18 cellular contexts compared by ENCODE assay signal in genomic region chr5:13480834-13481233, GRCh38.
DNase-seq lines count a peak whose midpoint lies in the region; ATAC-seq and TF ChIP-seq lines count a peak whose summit lies in the region.
"Had no signal": no experiment of that assay in that cellular context is flagged by ENCODE, and none has a peak within 500 bp of the region (broad histone marks: within the 10 kb centered on the region; RNA-seq: fewer than 3 reads in every experiment).

No MANE protein-coding gene starts in this region.

- POLR2A ChIA-PET in activated CD4-positive, alpha-beta memory T cell treated with anti-CD3 and anti-CD28 coated beads, Interleukin-2, amount 10 ng/mL, durations not matched to agents 7 days and 5 days (lab: Charles Lee) = no interaction called here

- peaks cover 6% of the 10 kb centered on the region; the same call in 2 of the 3 replicates for H3K9me3 Mint-ChIP-seq in GM23338
- H3K9me3 Mint-ChIP-seq in endothelial cell (ENCODE audit: unreplicated experiment) = no peaks in the 10 kb centered on the region
- H3K9me3 Mint-ChIP-seq in activated CD4-positive, alpha-beta memory T cell treated with anti-CD3 and anti-CD28 coated beads, Interleukin-2, amount 10 ng/mL, durations not matched to agents 7 days and 5 days = no peaks in the 10 kb centered on the region

- H3K36me3 Mint-ChIP-seq in GM23338 (ENCODE audit: low read depth) (peaks cover 4% of the 10 kb centered on the region; the same call in 2 of the 3 replicates), endothelial cell (ENCODE audit: low read depth, unreplicated experiment) (no peaks in the 10 kb centered on the region)
- no peaks in the 10 kb centered on the region for H3K36me3 Mint-ChIP-seq in activated CD4-positive, alpha-beta memory T cell treated with anti-CD3 and anti-CD28 coated beads, Interleukin-2, amount 10 ng/mL, durations not matched to agents 7 days and 5 days (ENCODE audit: low read depth)
- H3K36me3 Mint-ChIP-seq: CD4-positive, CD25-positive, alpha-beta regulatory T cell; IgD-negative memory B cell had no signal

- H2AFZ ChIP-seq in GM23338 = peak overlapping the region; percentile 58; the same call in 1 of the 2 replicates
- H2AFZ ChIP-seq: PC-9 had no signal

- H3K4me1 Mint-ChIP-seq in GM23338 (peaks cover 25% of the 10 kb centered on the region), endothelial cell (ENCODE audit: unreplicated experiment) (peaks cover 3% of the 10 kb centered on the region)
- H3K4me1 Mint-ChIP-seq in activated CD4-positive, alpha-beta memory T cell treated with anti-CD3 and anti-CD28 coated beads, Interleukin-2, amount 10 ng/mL, durations not matched to agents 7 days and 5 days = no peaks in the 10 kb centered on the region
- H3K4me1 Mint-ChIP-seq: CD4-positive, CD25-positive, alpha-beta regulatory T cell had no signal

- peaks cover 4% of the 10 kb centered on the region; the same call in 1 of the 2 replicates for H3K9me2 ChIP-seq in GM23338 (ENCODE audit: insufficient read depth)

- DNase-seq in GM23338 (ENCODE audit: low spot score) (peak; percentile 31), NCI-H1105 treated with DMSO at 0.1 percent for 48 hours (lab: John Stamatoyannopoulos, UW) (peak; percentile 68), NCI-H526 treated with DMSO at 0.1 percent for 48 hours (lab: John Stamatoyannopoulos, UW) (peak; percentile 95), SHP77 treated with DMSO at 0.1 percent for 48 hours (lab: John Stamatoyannopoulos, UW) (peak; percentile 18), endothelial cell (ENCODE audit: low spot score) (no peak), anterior cingulate cortex (lab: John Stamatoyannopoulos, UW) (no peak)
- DNase-seq in activated CD4-positive, alpha-beta memory T cell treated with anti-CD3 and anti-CD28 coated beads, Interleukin-2, amount 10 ng/mL, durations not matched to agents 7 days and 5 days = no peak
- DNase-seq: Calu3; CD4-positive, CD25-positive, alpha-beta regulatory T cell; DMS79; H9; MV-4-11; NCI-H146; NCI-H2107; NCI-H345; PC-9 had no signal

- no peak overlapping the region for H3K4me3 ChIP-seq in GM23338
- H3K4me3 ChIP-seq: PC-9 had no signal

- H3K27me3 Mint-ChIP-seq in GM23338 (ENCODE audit: insufficient read depth, low read depth, poor library complexity) = no peaks in the 10 kb centered on the region
- no peaks in the 10 kb centered on the region for H3K27me3 Mint-ChIP-seq in endothelial cell (ENCODE audit: unreplicated experiment)
- no peaks in the 10 kb centered on the region for H3K27me3 Mint-ChIP-seq in activated CD4-positive, alpha-beta memory T cell treated with anti-CD3 and anti-CD28 coated beads, Interleukin-2, amount 10 ng/mL, durations not matched to agents 7 days and 5 days
- H3K27me3 Mint-ChIP-seq: CD4-positive, CD25-positive, alpha-beta regulatory T cell; IgD-negative memory B cell had no signal

- H3K4me3 Mint-ChIP-seq in GM23338 = no peak overlapping the region
- H3K4me3 Mint-ChIP-seq in endothelial cell (ENCODE audit: unreplicated experiment) = no peak overlapping the region
- no peak overlapping the region for H3K4me3 Mint-ChIP-seq in activated CD4-positive, alpha-beta memory T cell treated with anti-CD3 and anti-CD28 coated beads, Interleukin-2, amount 10 ng/mL, durations not matched to agents 7 days and 5 days
- H3K4me3 Mint-ChIP-seq: CD4-positive, CD25-positive, alpha-beta regulatory T cell; H9; IgD-negative memory B cell; T-helper 2 cell treated with Interferon-gamma antibody and Interleukin-4, amounts not matched to agents 5 μg/mL and 100 μg/mL, for 36 hours had no signal

- no peak for TF ChIP-seq CTCF in GM23338 (conservative IDR thresholded peaks at IDR 0.05; ENCODE audit: low read depth in 2 of 2)
- TF ChIP-seq CTCF in endothelial cell (IDR thresholded peaks at IDR 0.05; ENCODE audit: unreplicated experiment) = no peak

- H3K27ac Mint-ChIP-seq in GM23338 = 0 out of 2 replicates have a peak overlapping the region, but pooled peaks have one; percentile 3
- no peak overlapping the region for H3K27ac Mint-ChIP-seq in endothelial cell (ENCODE audit: unreplicated experiment)
- H3K27ac Mint-ChIP-seq in activated CD4-positive, alpha-beta memory T cell treated with anti-CD3 and anti-CD28 coated beads, Interleukin-2, amount 10 ng/mL, durations not matched to agents 7 days and 5 days = no peak overlapping the region
- H3K27ac Mint-ChIP-seq: CD4-positive, CD25-positive, alpha-beta regulatory T cell; IgD-negative memory B cell; T-helper 2 cell treated with Interferon-gamma antibody and Interleukin-4, amounts not matched to agents 5 μg/mL and 100 μg/mL, for 36 hours had no signal

- CTCF ChIA-PET in activated CD4-positive, alpha-beta memory T cell treated with anti-CD3 and anti-CD28 coated beads, Interleukin-2, amount 10 ng/mL, durations not matched to agents 7 days and 5 days (lab: Charles Lee) = no interaction called here

- no peak overlapping the region for H3K4me2 ChIP-seq in GM23338
- H3K4me2 ChIP-seq: PC-9 had no signal

- H4K20me1 ChIP-seq in GM23338 (replicated peaks; ENCODE audit: insufficient read depth) = no peaks in the 10 kb centered on the region

- no peak overlapping the region for H3K27ac ChIP-seq in GM23338 (ENCODE audit: low read depth)
- H3K27ac ChIP-seq: PC-9 had no signal

- peak; percentile 46 for ATAC-seq in GM23338

- H3K27me3 ChIP-seq in GM23338 (ENCODE audit: insufficient read depth) = no peaks in the 10 kb centered on the region

- H3K79me2 ChIP-seq in GM23338 (replicated peaks; ENCODE audit: insufficient read depth) = no peaks in the 10 kb centered on the region

- H3K36me3 ChIP-seq in GM23338 (ENCODE audit: insufficient read depth) = no peaks in the 10 kb centered on the region

- H3K4me1 ChIP-seq in GM23338 (ENCODE audit: insufficient read depth) = peaks cover 16% of the 10 kb centered on the region

- no peaks in the 10 kb centered on the region for H3F3A ChIP-seq in GM23338 (replicated peaks; ENCODE audit: low read depth)

TF ChIP-seq in GM23338, 12 proteins besides CTCF, POLR2A, EP300 and RAD21 (continues in another document):
- TF ChIP-seq CREB1 (CRISPR knock-in tag; IDR thresholded peaks at IDR 0.05; ENCODE audit: low read depth) (no peak), ZNF114 (CRISPR knock-in tag; IDR thresholded peaks at IDR 0.05) (no peak), ETS1 (IDR thresholded peaks at IDR 0.05) (no peak), STAT1 (IDR thresholded peaks at IDR 0.05; ENCODE audit: unreplicated experiment) (no peak), NANOG (IDR thresholded peaks at IDR 0.05; ENCODE audit: borderline replicate concordance) (no peak), ZNF331 (CRISPR knock-in tag; IDR thresholded peaks at IDR 0.05; ENCODE audit: low read depth) (no peak), EZH2 (IDR thresholded peaks at IDR 0.05; ENCODE audit: low read depth, unreplicated experiment) (no peak)

Comparison
In these comparisons a context has a peak if more than half of its experiments do, and no peak if none do; other contexts are left out.
1. DNase-seq: peak in GM23338 (single experiment), NCI-H1105 treated with DMSO at 0.1 percent for 48 hours (single experiment), NCI-H526 treated with DMSO at 0.1 percent for 48 hours (single experiment) and SHP77 treated with DMSO at 0.1 percent for 48 hours (single experiment); none in endothelial cell (single experiment), activated CD4-positive, alpha-beta memory T cell treated with anti-CD3 and anti-CD28 coated beads, Interleukin-2, amount 10 ng/mL, durations not matched to agents 7 days and 5 days (single experiment) and anterior cingulate cortex (0 of 58).